25 cellular contexts compared by ENCODE assay signal in genomic region chr12:116373610-116374606, GRCh38.
DNase-seq lines count a peak whose midpoint lies in the region; FAIRE-seq and TF ChIP-seq lines count a peak whose summit lies in the region.
"Had no signal": no experiment of that assay in that cellular context is flagged by ENCODE, and none has a peak within 500 bp of the region (broad histone marks: within the 10 kb centered on the region; RNA-seq: fewer than 3 reads in every experiment).

No MANE protein-coding gene starts in this region.

- no peak overlapping the region for H2BK12ac ChIP-seq in H1 (ENCODE audit: low read depth, low read length)

- H3K27me3 ChIP-seq in Loucy (ENCODE audit: insufficient read depth, low read length, poor library complexity, severe bottlenecking) (no peaks in the 10 kb centered on the region), H1 (replicated peaks in 1 of 4; ENCODE audit: control insufficient read depth in 3 of 4, extremely low read depth in 1 of 4, insufficient read depth in 3 of 4, low read length in 3 of 4) (peaks cover 0 to 4% (median 0%) of the 10 kb centered on the region in 4 experiments; a peak in 3 of 7 replicates), neural progenitor cell (no peaks in the 10 kb centered on the region)
- H3K27me3 ChIP-seq: BLaER1 treated with 17β-estradiol and CSF1 and Interleukin-3, amounts not matched to agents 10 nM and 100 nM; body of pancreas; neutrophil; transverse colon had no signal

- DNase-seq in H1 (ENCODE audit: low read depth in 1 of 2, low spot score in 2 of 2) (no peak), neural progenitor cell (ENCODE audit: low spot score) (no peak), type B pancreatic cell (ENCODE audit: extremely low spot score, unreplicated experiment) (no peak), kidney (no peak), midbrain (lab: John Stamatoyannopoulos, UW) (no peak), Kasumi-1 (lab: John Stamatoyannopoulos, UW) (no peak)
- DNase-seq: activated CD4-positive, alpha-beta T cell treated with anti-CD3 and anti-CD28 coated beads, Interleukin-2, amount 10 ng/mL, durations not matched to agents 7 days and 5 days; activated gamma-delta T cell treated with Interleukin-2 at 50 U/mL for 16 hours; activated naive CD8-positive, alpha-beta T cell treated with anti-CD3 and anti-CD28 coated beads, Interleukin-2, amount 50 U/mL, for 24 hours; activated T-cell treated with anti-CD3 and anti-CD28 coated beads, Interleukin-2, amount 50 U/mL, for 4 hours; body of pancreas; COR-L47; dorsolateral prefrontal cortex; H7; islet precursor cell; left ventricle myocardium superior; NCI-H1048; NCI-H1694 treated with DMSO at 0.1 percent for 48 hours; stimulated activated naive CD8-positive, alpha-beta T cell treated with anti-CD3 and anti-CD28 coated beads, Interleukin-15, amount 100 ng/mL, for 72 hours; transverse colon had no signal

- H3K14ac ChIP-seq in H1 (ENCODE audit: insufficient read length) = no peak overlapping the region

- H3K79me1 ChIP-seq in H1 (ENCODE audit: low read depth, low read length) = no peaks in the 10 kb centered on the region

- H3K4me1 ChIP-seq in Loucy (ENCODE audit: insufficient read depth, low read length, poor library complexity, severe bottlenecking) (no peaks in the 10 kb centered on the region), H1 (replicated peaks in 1 of 4; ENCODE audit: control insufficient read depth in 3 of 4, insufficient read depth in 4 of 4, low read length in 3 of 4) (peaks cover 0 to 8% (median 3%) of the 10 kb centered on the region in 4 experiments; a peak in 5 of 7 replicates), neural progenitor cell (peaks cover 5% of the 10 kb centered on the region), kidney (ENCODE audit: control insufficient read depth in 1 of 2, insufficient read depth in 1 of 2, low read depth in 1 of 2, low read length in 2 of 2) (peaks cover 0 to 7% of the 10 kb centered on the region in 2 donors)

- FAIRE-seq in H1 (lab: Jason Lieb, UNC) = no peak
- FAIRE-seq in kidney (lab: Jason Lieb, UNC) = no peak
- FAIRE-seq: endothelial cell of umbilical vein, G401.6 had no signal

- H2AFZ ChIP-seq in Loucy (ENCODE audit: low read length) (0 out of 2 replicates have a peak overlapping the region, but pooled peaks have one; percentile 6), H1 (ENCODE audit: low read length) (no peak overlapping the region), neural progenitor cell (replicated peaks) (no peak overlapping the region)

- H3K9me3 Mint-ChIP-seq in neural progenitor cell (peaks cover 6% of the 10 kb centered on the region), type B pancreatic cell (no peaks in the 10 kb centered on the region)

- H3K79me2 ChIP-seq in Loucy (ENCODE audit: insufficient read depth, low read length) = no peaks in the 10 kb centered on the region
- peaks cover 0 to 7% of the 10 kb centered on the region in 2 experiments; a peak in 2 of 4 replicates for H3K79me2 ChIP-seq in H1 (ENCODE audit: control insufficient read depth in 1 of 2, insufficient read depth in 2 of 2, low read length in 2 of 2)
- no peaks in the 10 kb centered on the region for H3K79me2 ChIP-seq in neural progenitor cell (ENCODE audit: low read depth)

- no peak overlapping the region for H3K4ac ChIP-seq in H1 (replicated peaks; ENCODE audit: insufficient read length, low read depth, low read length)

- H2BK20ac ChIP-seq in H1 (ENCODE audit: low read length) = no peak overlapping the region

- POLR2A ChIA-PET in H1 (lab: Charles Lee; ENCODE audit: partially characterized antibody) = interaction anchor here (0.7 kb wide), 1 partner anchor 58 kb away, joined by 3 read pairs; no protein-coding TSS in a partner anchor

- no peak overlapping the region for H4K8ac ChIP-seq in H1 (ENCODE audit: extremely low read depth, insufficient read depth, low read length)

- TF ChIP-seq EP300 in H1 (IDR thresholded peaks at IDR 0.05; ENCODE audit: borderline replicate concordance in 1 of 2, low read depth in 2 of 2, low read length in 2 of 2) = no peak

- TF ChIP-seq CTCF in Loucy (conservative IDR thresholded peaks at IDR 0.05; ENCODE audit: low read length) (no peak), H1 (IDR thresholded peaks at IDR 0.05; ENCODE audit: control extremely low read depth in 1 of 3, insufficient read depth in 1 of 3, low read depth in 1 of 3, low read length in 3 of 3) (no peak), neural progenitor cell (IDR thresholded peaks at IDR 0.05) (no peak), type B pancreatic cell (conservative IDR thresholded peaks at IDR 0.05) (no peak), kidney (IDR thresholded peaks at IDR 0.05; ENCODE audit: borderline replicate concordance, extremely low read depth, insufficient read depth) (no peak)

- no peaks in the 10 kb centered on the region for H3K9me2 ChIP-seq in Loucy (replicated peaks; ENCODE audit: low read depth, low read length)

- H3F3A ChIP-seq in Loucy (ENCODE audit: low read depth) (no peaks in the 10 kb centered on the region), neural progenitor cell (ENCODE audit: low read depth) (peaks cover 30% of the 10 kb centered on the region)

- no peak overlapping the region for H3K4me3 ChIP-seq in Loucy (ENCODE audit: low read length, poor library complexity, severe bottlenecking)
- H3K4me3 ChIP-seq in H1 (ENCODE audit: extremely low read depth in 1 of 4, insufficient read depth in 2 of 4, low read depth in 3 of 4, low read length in 4 of 4) = no peak overlapping the region
- H3K4me3 ChIP-seq in neural progenitor cell = no peak overlapping the region
- H3K4me3 ChIP-seq in kidney (ENCODE audit: low read length in 2 of 2) = no peak overlapping the region
- H3K4me3 ChIP-seq: BLaER1 treated with 17β-estradiol and CSF1 and Interleukin-3, amounts not matched to agents 10 nM and 100 nM; body of pancreas; dorsolateral prefrontal cortex; transverse colon had no signal

- H3K9ac ChIP-seq in Loucy (ENCODE audit: low read depth, low read length, poor library complexity, severe bottlenecking) (no peak overlapping the region), H1 (replicated peaks in 1 of 4; ENCODE audit: extremely low read depth in 1 of 4, low read depth in 3 of 4, low read length in 3 of 4) (no peak overlapping the region), neural progenitor cell (no peak overlapping the region), kidney (ENCODE audit: low read length in 2 of 2) (no peak overlapping the region)

- H3K4me2 ChIP-seq in Loucy (ENCODE audit: low read depth, low read length, poor library complexity, severe bottlenecking) (no peak overlapping the region), H1 (ENCODE audit: insufficient read depth in 1 of 2, low read depth in 2 of 2, low read length in 2 of 2) (no peak overlapping the region), neural progenitor cell (no peak overlapping the region)

- H3K36me3 Mint-ChIP-seq in neural progenitor cell (no peaks in the 10 kb centered on the region), type B pancreatic cell (no peaks in the 10 kb centered on the region)

- 0 out of 2 replicates have a peak overlapping the region, but pooled peaks have one; percentile 2 for H2BK5ac ChIP-seq in H1 (ENCODE audit: low read depth, low read length)

- TF ChIP-seq POLR2A in H1 (IDR thresholded peaks at IDR 0.05; ENCODE audit: control extremely low read depth in 1 of 2, low read depth in 2 of 2, low read length in 2 of 2) = no peak

- intact Hi-C loops in kidney (cut with DNase I) = no loop called here

- peaks cover 28% of the 10 kb centered on the region for H3K4me1 Mint-ChIP-seq in neural progenitor cell
- H3K4me1 Mint-ChIP-seq in type B pancreatic cell (ENCODE audit: unreplicated experiment) = peaks cover 43% of the 10 kb centered on the region
- H3K4me1 Mint-ChIP-seq: activated CD4-positive, alpha-beta T cell treated with anti-CD3 and anti-CD28 coated beads, Interleukin-2, amount 10 ng/mL, durations not matched to agents 7 days and 5 days had no signal

- H3K23ac ChIP-seq in H1 (ENCODE audit: insufficient read length) = no peak overlapping the region

- H3K56ac ChIP-seq in H1 (replicated peaks; ENCODE audit: insufficient read length, low read depth, low read length) = no peak overlapping the region

- H3K4me3 Mint-ChIP-seq in neural progenitor cell (no peak overlapping the region), type B pancreatic cell (no peak overlapping the region)
- H3K4me3 Mint-ChIP-seq: activated CD4-positive, alpha-beta T cell treated with anti-CD3 and anti-CD28 coated beads, Interleukin-2, amount 10 ng/mL, durations not matched to agents 7 days and 5 days; activated naive CD8-positive, alpha-beta T cell treated with anti-CD3 and anti-CD28 coated beads, Interleukin-2, amount 50 U/mL, for 24 hours; activated T-cell treated with anti-CD3 and anti-CD28 coated beads, Interleukin-2, amount 50 U/mL, for 4 hours; stimulated activated naive CD8-positive, alpha-beta T cell treated with anti-CD3 and anti-CD28 coated beads, Interleukin-15, amount 100 ng/mL, for 72 hours had no signal

- H2BK15ac ChIP-seq in H1 (ENCODE audit: low read length) = 0 out of 2 replicates have a peak overlapping the region, but pooled peaks have one; percentile 33

- H3K9me3 ChIP-seq in Loucy (ENCODE audit: insufficient read depth, low read depth, low read length) = no peaks in the 10 kb centered on the region
- peaks cover 0 to 7% of the 10 kb centered on the region in 2 experiments; a peak in 1 of 4 replicates for H3K9me3 ChIP-seq in H1 (ENCODE audit: insufficient read depth in 2 of 2, low read depth in 1 of 2, low read length in 1 of 2)
- H3K9me3 ChIP-seq in neural progenitor cell (ENCODE audit: low read depth) = no peaks in the 10 kb centered on the region
- no peaks in the 10 kb centered on the region for H3K9me3 ChIP-seq in kidney (ENCODE audit: control insufficient read depth in 1 of 2, low read length in 2 of 2)
- H3K9me3 ChIP-seq: body of pancreas, neutrophil, transverse colon had no signal

- CTCF ChIA-PET in H1 (lab: Charles Lee; ENCODE audit: partially characterized antibody) = interaction anchor here (0.6 to 2.0 kb wide), 4 partner anchors 10 to 236 kb away, joined by 3 to 5 read pairs (median 3); no protein-coding TSS in a partner anchor

- TF ChIP-seq RAD21 in H1 (IDR thresholded peaks at IDR 0.05 in 1 of 2, conservative IDR thresholded peaks at IDR 0.05 in 1 of 2; ENCODE audit: low read depth in 2 of 2, low read length in 2 of 2) = no peak

- H4K20me1 ChIP-seq in Loucy (ENCODE audit: insufficient read depth, low read length, poor library complexity, severe bottlenecking) = no peaks in the 10 kb centered on the region
- H4K20me1 ChIP-seq in H1 (replicated peaks in 1 of 2; ENCODE audit: control insufficient read depth in 1 of 2, insufficient read depth in 2 of 2, low read length in 2 of 2) = peaks cover 0 to 12% of the 10 kb centered on the region in 2 experiments
- H4K20me1 ChIP-seq in neural progenitor cell (ENCODE audit: low read depth) = no peaks in the 10 kb centered on the region
- H4K20me1 ChIP-seq: BLaER1 treated with 17β-estradiol and CSF1 and Interleukin-3, amounts not matched to agents 10 nM and 100 nM had no signal

- H3K27ac ChIP-seq in H1 (ENCODE audit: low read depth, low read length) (no peak overlapping the region), neural progenitor cell (no peak overlapping the region), kidney (ENCODE audit: low read depth in 2 of 2, low read length in 2 of 2) (no peak overlapping the region)
- H3K27ac ChIP-seq: BLaER1 treated with 17β-estradiol and CSF1 and Interleukin-3, amounts not matched to agents 10 nM and 100 nM; dorsolateral prefrontal cortex; neutrophil; transverse colon had no signal

- no peak overlapping the region for H2BK120ac ChIP-seq in H1 (replicated peaks; ENCODE audit: low read depth, low read length)

- peaks cover 26% of the 10 kb centered on the region for H3K27me3 Mint-ChIP-seq in neural progenitor cell (ENCODE audit: insufficient read depth, low read depth)
- H3K27me3 Mint-ChIP-seq in type B pancreatic cell = peaks cover 15% of the 10 kb centered on the region
- H3K27me3 Mint-ChIP-seq: activated CD4-positive, alpha-beta T cell treated with anti-CD3 and anti-CD28 coated beads, Interleukin-2, amount 10 ng/mL, durations not matched to agents 7 days and 5 days; activated naive CD8-positive, alpha-beta T cell treated with anti-CD3 and anti-CD28 coated beads, Interleukin-2, amount 50 U/mL, for 24 hours; stimulated activated naive CD8-positive, alpha-beta T cell treated with anti-CD3 and anti-CD28 coated beads, Interleukin-15, amount 100 ng/mL, for 72 hours had no signal

- H3K36me3 ChIP-seq in Loucy (ENCODE audit: insufficient read depth, low read length) = no peaks in the 10 kb centered on the region
- H3K36me3 ChIP-seq in H1 (ENCODE audit: control insufficient read depth in 2 of 4, insufficient read depth in 4 of 4, low read length in 3 of 4) = peaks cover 0 to 5% (median 0%) of the 10 kb centered on the region in 4 experiments; a peak in 1 of 8 replicates
- H3K36me3 ChIP-seq in neural progenitor cell = no peaks in the 10 kb centered on the region
- H3K36me3 ChIP-seq in kidney (ENCODE audit: control insufficient read depth in 1 of 2, insufficient read depth in 2 of 2, low read length in 2 of 2) = no peaks in the 10 kb centered on the region
- H3K36me3 ChIP-seq: BLaER1 treated with 17β-estradiol and CSF1 and Interleukin-3, amounts not matched to agents 10 nM and 100 nM; neutrophil; transverse colon had no signal

- H3K18ac ChIP-seq in H1 (ENCODE audit: extremely low read depth, low read length) = no peak overlapping the region

- H3K27ac Mint-ChIP-seq in neural progenitor cell (peak overlapping the region; percentile 91), type B pancreatic cell (peak overlapping the region; percentile 12)
- H3K27ac Mint-ChIP-seq: activated CD4-positive, alpha-beta T cell treated with anti-CD3 and anti-CD28 coated beads, Interleukin-2, amount 10 ng/mL, durations not matched to agents 7 days and 5 days; activated naive CD8-positive, alpha-beta T cell treated with anti-CD3 and anti-CD28 coated beads, Interleukin-2, amount 50 U/mL, for 24 hours; stimulated activated naive CD8-positive, alpha-beta T cell treated with anti-CD3 and anti-CD28 coated beads, Interleukin-15, amount 100 ng/mL, for 72 hours had no signal

- H2AK5ac ChIP-seq in H1 (ENCODE audit: low read depth, low read length) = no peak overlapping the region

- 92% methylated on average over 14 of the region's 14 CpGs; no CpG with 5 or more reads in 1 of the 2 experiments for WGBS in H1 (ENCODE audit: extremely low coverage in 1 of 2, insufficient coverage in 1 of 2, insufficient read length in 1 of 2, insufficient replicate concordance in 2 of 2, low coverage in 1 of 2, low lambda C conversion rate in 2 of 2, missing lambda C conversion rate in 1 of 2), 2 experiments

- H3K23me2 ChIP-seq in H1 (ENCODE audit: low read depth, low read length) = peaks cover 11% of the 10 kb centered on the region

- H4K91ac ChIP-seq in H1 (replicated peaks; ENCODE audit: insufficient read length, low read length) = no peak overlapping the region

- H4K5ac ChIP-seq in H1 (ENCODE audit: insufficient read length, low read depth, low read length) = no peak overlapping the region
